In the genomic region with DNA sequence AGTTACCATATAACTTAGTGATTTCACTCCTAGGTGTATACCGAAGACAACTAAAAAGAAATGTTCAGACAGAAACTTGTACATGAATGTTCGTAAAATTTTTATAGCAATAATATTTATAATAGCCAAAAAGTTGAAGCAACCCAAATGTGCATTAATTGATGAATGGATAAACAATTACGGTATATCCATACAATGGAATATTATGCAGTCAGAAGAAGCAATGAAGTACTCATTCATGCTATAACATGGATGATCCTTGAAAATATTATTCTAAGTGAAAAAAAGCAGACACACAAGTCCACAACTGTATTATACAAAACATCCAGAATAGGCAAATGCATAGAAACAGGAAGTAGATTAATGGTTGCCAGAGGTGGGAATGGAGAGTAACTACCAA, we compare ENCODE assay signal across 10 cellular contexts.
"Had no signal": no experiment of that assay in that cellular context is flagged by ENCODE, and none has a peak within 500 bp of the region (broad histone marks: within the 10 kb centered on the region; RNA-seq: fewer than 3 reads in every experiment).

No MANE protein-coding gene starts in this region.

- H3K4me1 Mint-ChIP-seq: GM23338, H9 had no signal

- ATAC-seq: GM23338, HCT116 had no signal

- H3K27ac ChIP-seq: GM23248 had no signal

- H3K4me3 Mint-ChIP-seq: GM23338, H9, HFFc6 had no signal

- H3K4me2 ChIP-seq: GM23338 had no signal

- FAIRE-seq: H1 had no signal

- H2AFZ ChIP-seq: GM23248, GM23338 had no signal

- H3K4me3 ChIP-seq: GM23248, GM23338, HAP-1 had no signal

- H3K9ac ChIP-seq: GM23248 had no signal

- DNase-seq: GM23248, GOT3, H7, H9, HCEC 1CT, HFFc6 had no signal

- H3K4me1 ChIP-seq: HAP-1 had no signal

- H3K27ac Mint-ChIP-seq: GM23338, H9, HFFc6 had no signal

- H3K36me3 ChIP-seq: HAP-1 had no signal
